ENCODE assay signal across 14 cellular contexts in the genomic region with DNA sequence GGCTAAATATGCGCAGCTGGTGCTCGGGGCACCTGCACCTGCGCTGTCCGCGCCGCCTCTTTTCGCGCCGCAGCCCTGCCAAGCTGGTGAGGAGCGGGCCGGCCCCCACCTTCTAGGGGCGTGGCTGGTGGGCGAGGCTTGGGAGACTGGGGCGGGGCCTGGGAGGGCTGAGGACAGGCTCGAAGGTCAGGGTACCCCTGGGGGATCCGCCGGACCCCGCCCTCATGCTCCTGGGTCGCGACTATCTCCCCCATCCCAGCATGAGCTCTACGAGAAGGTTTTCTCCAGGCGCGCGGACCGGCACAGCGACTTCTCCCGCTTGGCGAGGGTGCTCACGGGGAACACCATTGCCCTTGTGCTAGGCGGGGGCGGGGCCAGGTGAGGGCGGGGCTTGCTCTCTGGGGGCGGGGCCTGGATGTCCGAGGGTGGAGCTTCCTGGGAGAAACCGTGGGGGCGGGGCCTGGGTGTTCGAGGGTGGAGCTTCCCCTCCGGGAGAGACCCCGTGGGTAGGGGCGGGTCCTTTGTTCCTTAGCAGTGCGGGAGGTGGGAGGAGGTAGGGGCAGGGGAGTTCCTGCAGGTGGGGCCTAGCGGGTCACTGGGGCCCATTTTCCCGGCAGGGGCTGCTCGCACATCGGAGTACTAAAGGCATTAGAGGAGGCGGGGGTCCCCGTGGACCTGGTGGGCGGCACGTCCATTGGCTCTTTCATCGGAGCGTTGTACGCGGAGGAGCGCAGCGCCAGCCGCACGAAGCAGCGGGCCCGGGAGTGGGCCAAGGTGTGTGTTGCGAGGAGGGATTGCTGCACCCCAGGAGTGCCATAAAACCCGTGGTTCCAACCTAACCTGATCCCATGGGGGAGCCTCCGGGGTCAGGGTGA. TPM values are rescaled to one million over a fixed set of nuclear protein-coding genes. Genes with fewer than 3 reads are reported as not detected.
A peak's percentile ranks its signal among the peaks of the same experiment; 100 is the strongest.
DNase-seq lines count a peak whose midpoint lies in the region; ATAC-seq and TF ChIP-seq lines count a peak whose summit lies in the region.
"Had no signal": no experiment of that assay in that cellular context is flagged by ENCODE, and none has a peak within 500 bp of the region (broad histone marks: within the 10 kb centered on the region; RNA-seq: fewer than 3 reads in every experiment).

No MANE protein-coding gene starts in this region.

- H2AFZ ChIP-seq in PC-9 = no peak overlapping the region

- peak; percentile 58 for DNase-seq in stimulated activated naive CD8-positive, alpha-beta T cell treated with anti-CD3 and anti-CD28 coated beads, Interleukin-15, Interleukin-2, amounts not matched to agents 100 U/mL and 50 U/mL, for 24 hours
- no peak for DNase-seq in stimulated activated naive CD8-positive, alpha-beta T cell treated with anti-CD3 and anti-CD28 coated beads, Interleukin-15, amount 100 ng/mL, for 72 hours
- DNase-seq in activated CD4-positive, alpha-beta memory T cell treated with anti-CD3 and anti-CD28 coated beads for 36 hours = peak; percentile 45
- DNase-seq in islet precursor cell (peak; percentile 79), NCI-H2227 (lab: John Stamatoyannopoulos, UW; ENCODE audit: unreplicated experiment) (no peak), PC-9 (no peak), D341Med (ENCODE audit: low spot score) (no peak)
- DNase-seq: CD4-positive, CD25-positive, alpha-beta regulatory T cell; naive B cell; NCI-H2107; stimulated activated naive CD4-positive, alpha-beta T cell treated with Interleukin-2 at 50 U/mL for 16 hours had no signal

- H4K20me1 ChIP-seq in PC-9 (ENCODE audit: insufficient read depth) = no peaks in the 10 kb centered on the region

- peaks cover 43% of the 10 kb centered on the region for H3K36me3 Mint-ChIP-seq in activated CD4-positive, alpha-beta memory T cell treated with anti-CD3 and anti-CD28 coated beads for 36 hours

- H3K4me1 ChIP-seq in PC-9 (replicated peaks; ENCODE audit: insufficient read depth) = no peaks in the 10 kb centered on the region

- H3K27ac Mint-ChIP-seq in stimulated activated naive CD8-positive, alpha-beta T cell treated with anti-CD3 and anti-CD28 coated beads, Interleukin-15, amount 100 ng/mL, for 72 hours = no peak overlapping the region
- H3K27ac Mint-ChIP-seq in activated CD4-positive, alpha-beta memory T cell treated with anti-CD3 and anti-CD28 coated beads for 36 hours = no peak overlapping the region
- H3K27ac Mint-ChIP-seq: CD4-positive, CD25-positive, alpha-beta regulatory T cell; naive B cell had no signal

- H3K9me3 ChIP-seq in PC-9 (ENCODE audit: insufficient read depth, low read depth) = no peaks in the 10 kb centered on the region

- H3K27me3 ChIP-seq in PC-9 (ENCODE audit: insufficient read depth, low read depth) = no peaks in the 10 kb centered on the region

- H3K4me3 ChIP-seq in PC-9 = no peak overlapping the region

- POLR2A ChIA-PET in activated CD4-positive, alpha-beta memory T cell treated with anti-CD3 and anti-CD28 coated beads for 36 hours (lab: Charles Lee) = no interaction called here
- POLR2A ChIA-PET in PC-9 (lab: Charles Lee; ENCODE audit: unreplicated experiment) = interaction anchor here (0.6 kb wide), 1 partner anchor 49 kb away, joined by 5 read pairs; no protein-coding TSS in a partner anchor

- peaks cover 13% of the 10 kb centered on the region; the same call in 1 of the 2 replicates for H3K36me3 ChIP-seq in PC-9 (ENCODE audit: low read depth)

- no peak for TF ChIP-seq CTCF in PC-9 (conservative IDR thresholded peaks at IDR 0.05)

- no peaks in the 10 kb centered on the region for H3K79me2 ChIP-seq in PC-9 (ENCODE audit: low read depth)

- peaks cover 19% of the 10 kb centered on the region for H3K4me1 Mint-ChIP-seq in stimulated activated naive CD8-positive, alpha-beta T cell treated with anti-CD3 and anti-CD28 coated beads, Interleukin-15, amount 100 ng/mL, for 72 hours
- H3K4me1 Mint-ChIP-seq in activated CD4-positive, alpha-beta memory T cell treated with anti-CD3 and anti-CD28 coated beads for 36 hours (ENCODE audit: low read depth) = no peaks in the 10 kb centered on the region

- no peaks in the 10 kb centered on the region; the same call in 1 of the 2 replicates for H3F3A ChIP-seq in PC-9 (ENCODE audit: insufficient read depth, low read depth)

- H3K4me3 Mint-ChIP-seq in stimulated activated naive CD8-positive, alpha-beta T cell treated with anti-CD3 and anti-CD28 coated beads, Interleukin-15, amount 100 ng/mL, for 72 hours = no peak overlapping the region
- no peak overlapping the region for H3K4me3 Mint-ChIP-seq in activated CD4-positive, alpha-beta memory T cell treated with anti-CD3 and anti-CD28 coated beads for 36 hours
- H3K4me3 Mint-ChIP-seq: CD4-positive, CD25-positive, alpha-beta regulatory T cell; naive B cell had no signal

- H3K27me3 Mint-ChIP-seq in stimulated activated naive CD8-positive, alpha-beta T cell treated with anti-CD3 and anti-CD28 coated beads, Interleukin-15, amount 100 ng/mL, for 72 hours = no peaks in the 10 kb centered on the region
- no peaks in the 10 kb centered on the region for H3K27me3 Mint-ChIP-seq in activated CD4-positive, alpha-beta memory T cell treated with anti-CD3 and anti-CD28 coated beads for 36 hours
- H3K27me3 Mint-ChIP-seq: CD4-positive, CD25-positive, alpha-beta regulatory T cell; naive B cell had no signal

- CTCF ChIA-PET in activated CD4-positive, alpha-beta memory T cell treated with anti-CD3 and anti-CD28 coated beads for 36 hours (lab: Charles Lee) = interaction anchor here (1.5 kb wide), 1 partner anchor 13 kb away, joined by 9 read pairs; no protein-coding TSS in a partner anchor
- CTCF ChIA-PET in PC-9 (lab: Charles Lee) = no interaction called here

- no peak overlapping the region for H3K27ac ChIP-seq in PC-9

- no peak for ATAC-seq in stimulated activated naive CD8-positive, alpha-beta T cell treated with anti-CD3 and anti-CD28 coated beads, Interleukin-15, Interleukin-2, amounts not matched to agents 100 U/mL and 50 U/mL, for 24 hours
- no peak for ATAC-seq in stimulated activated naive CD8-positive, alpha-beta T cell treated with anti-CD3 and anti-CD28 coated beads, Interleukin-15, amount 100 ng/mL, for 72 hours
- no peak for ATAC-seq in GM19463 (IDR thresholded peaks at IDR 0.05; ENCODE audit: unreplicated experiment)
- ATAC-seq: Right ventricle myocardium inferior had no signal

- H3K4me2 ChIP-seq in PC-9 = no peak overlapping the region

- H3K9me2 ChIP-seq in PC-9 (ENCODE audit: insufficient read depth) = no peaks in the 10 kb centered on the region

- no TSS peak for BruUV-seq in PC-9 (replicated peaks; lab: Mats Ljungman, UMichigan)

- intact Hi-C loops in activated CD4-positive, alpha-beta memory T cell treated with anti-CD3 and anti-CD28 coated beads for 36 hours (cut with micrococcal nuclease) = no loop called here
- intact Hi-C loops in PC-9 (cut with micrococcal nuclease; ENCODE audit: unreplicated experiment) = no loop called here

- peaks cover 0 to 2% of the 10 kb centered on the region in 2 donors for H3K9me3 Mint-ChIP-seq in stimulated activated naive CD8-positive, alpha-beta T cell treated with anti-CD3 and anti-CD28 coated beads, Interleukin-15, amount 100 ng/mL, for 72 hours
- H3K9me3 Mint-ChIP-seq in activated CD4-positive, alpha-beta memory T cell treated with anti-CD3 and anti-CD28 coated beads for 36 hours = peaks cover 1% of the 10 kb centered on the region
- H3K9me3 Mint-ChIP-seq: CD4-positive, CD25-positive, alpha-beta regulatory T cell; naive B cell had no signal

RNA-seq across cellular contexts. Expression of gene PNPLA6, which starts 19.7 kb away (rescaled TPM):
- total RNA-seq in activated CD4-positive, alpha-beta memory T cell treated with anti-CD3 and anti-CD28 coated beads for 36 hours = 100 to 1,000 TPM; 106 to 121 TPM
- total RNA-seq in PC-9 (2021) = 121 and 139 TPM in 2 replicates

RNA-seq across cellular contexts. Expression of gene MCOLN1, which starts 32.8 kb away (rescaled TPM):
- total RNA-seq in activated CD4-positive, alpha-beta memory T cell treated with anti-CD3 and anti-CD28 coated beads for 36 hours = 1 to 10 TPM; 7.4 to 9.5 TPM
- total RNA-seq in PC-9 (2021) = 10.4 and 16.0 TPM in 2 replicates

RNA-seq across cellular contexts. Expression of gene ZNF358, which starts 39.3 kb away (rescaled TPM):
- total RNA-seq in activated CD4-positive, alpha-beta memory T cell treated with anti-CD3 and anti-CD28 coated beads for 36 hours = 1 to 10 TPM; 4.6 to 6.0 TPM
- total RNA-seq in PC-9 (2021) = 60.7 and 85.3 TPM in 2 replicates

RNA-seq across cellular contexts. Expression of gene CAMSAP3, which starts 40.4 kb away (rescaled TPM):
- total RNA-seq in activated CD4-positive, alpha-beta memory T cell treated with anti-CD3 and anti-CD28 coated beads for 36 hours = under 1 TPM; 0.17 to 0.31 TPM
- 25.9 and 27.8 TPM in 2 replicates for total RNA-seq in PC-9 (2021)
- total RNA-seq: CD4-positive, CD25-positive, alpha-beta regulatory T cell; skeletal muscle tissue had no signal

Comparison
In these comparisons a context has a peak if more than half of its experiments do, and no peak if none do; other contexts are left out.
1. DNase-seq: peak in stimulated activated naive CD8-positive, alpha-beta T cell treated with anti-CD3 and anti-CD28 coated beads, Interleukin-15, Interleukin-2, amounts not matched to agents 100 U/mL and 50 U/mL, for 24 hours (single experiment), activated CD4-positive, alpha-beta memory T cell treated with anti-CD3 and anti-CD28 coated beads for 36 hours (single experiment) and islet precursor cell (single experiment); none in stimulated activated naive CD8-positive, alpha-beta T cell treated with anti-CD3 and anti-CD28 coated beads, Interleukin-15, amount 100 ng/mL, for 72 hours (0 of 2), NCI-H2227 (single experiment), PC-9 (0 of 2) and D341Med (single experiment).